In the genomic region with DNA sequence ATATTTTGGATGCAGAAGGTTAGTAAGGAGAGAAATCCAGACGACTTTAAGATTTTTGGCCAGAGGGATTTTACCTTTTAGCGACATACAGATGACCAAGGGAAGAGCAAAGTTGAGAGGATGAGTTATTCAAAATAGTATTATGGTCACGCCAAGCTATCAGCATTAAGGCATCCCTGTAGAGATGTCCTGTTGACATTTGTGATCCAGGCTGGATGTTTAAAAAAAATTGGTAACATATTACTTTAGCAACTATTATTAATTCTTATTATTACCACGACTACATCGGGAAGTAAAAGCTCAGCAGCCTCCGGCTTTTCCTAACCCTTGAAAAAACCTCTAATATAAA, we compare ENCODE assay signal across 8 cellular contexts. TPM values are rescaled to one million over a fixed set of nuclear protein-coding genes. Genes with fewer than 3 reads are reported as not detected.
DNase-seq lines count a peak whose midpoint lies in the region; ATAC-seq, FAIRE-seq and TF ChIP-seq lines count a peak whose summit lies in the region.

No MANE protein-coding gene starts in this region.

- H3K27me3 ChIP-seq in astrocyte (ENCODE audit: insufficient read depth, low read length) = no peaks in the 10 kb centered on the region
- no peaks in the 10 kb centered on the region for H3K27me3 ChIP-seq in muscle layer of duodenum (ENCODE audit: low read depth, low read length)
- H3K27me3 ChIP-seq in pancreas = no peaks in the 10 kb centered on the region

- intact Hi-C loops in pancreas (cut with DNase I) = no loop called here

- H3K4me3 ChIP-seq in A549 = peak overlapping the region; percentile 99
- H3K4me3 ChIP-seq in astrocyte (ENCODE audit: insufficient read depth, low read depth, low read length) = peak overlapping the region; percentile 100
- peak overlapping the region; percentile 43 to 53 for H3K4me3 ChIP-seq in muscle layer of duodenum (ENCODE audit: low read depth in 1 of 2, low read length in 2 of 2)
- peak overlapping the region in 2 of 4 donors; percentile 58 to 75 for H3K4me3 ChIP-seq in pancreas

- peak overlapping the region; percentile 100 for H3K27ac Mint-ChIP-seq in astrocyte (ENCODE audit: unreplicated experiment)

- H3K36me3 ChIP-seq in astrocyte (ENCODE audit: insufficient read depth, low read length) (peaks cover 4% of the 10 kb centered on the region), muscle layer of duodenum (ENCODE audit: control insufficient read depth in 1 of 2, insufficient read depth in 2 of 2, low read length in 2 of 2) (peaks cover 0 to 8% of the 10 kb centered on the region in 2 donors), pancreas (no peaks in the 10 kb centered on the region)

- WGBS in A549 (ENCODE audit: missing lambda C conversion rate) = 2% methylated on average over 6 of the region's 6 CpGs
- WGBS in pancreas, 2 donors = 3 to 4% methylated on average over 6 of the region's 6 CpGs

- TF ChIP-seq EP300 in A549 (IDR thresholded peaks at IDR 0.05) = no peak

- TF ChIP-seq RAD21 in A549 (conservative IDR thresholded peaks at IDR 0.05 in 1 of 2, IDR thresholded peaks at IDR 0.05 in 1 of 2) = no peak

- peaks cover 21% of the 10 kb centered on the region for H4K20me1 ChIP-seq in astrocyte (ENCODE audit: insufficient read depth, low read length)

- FAIRE-seq in A549 (lab: Jason Lieb, UNC) (no peak), astrocyte (lab: Jason Lieb, UNC) (no peak), pancreas (lab: Jason Lieb, UNC) (no peak)

- POLR2A ChIA-PET in A549 (lab: Yijun Ruan, JAX) = interaction anchor here (0.8 to 1.6 kb wide), 3 partner anchors 12 to 29 kb away, joined by 4 to 17 read pairs (median 4); partner anchors contain the start of gene RPL34

- H3K79me2 ChIP-seq in astrocyte (ENCODE audit: insufficient read depth, low read length) = peaks cover 45% of the 10 kb centered on the region

- no peak for DNase-seq in A549 (ENCODE audit: low read depth in 1 of 2, low spot score in 1 of 2)
- DNase-seq in astrocyte (ENCODE audit: low read depth) = no peak
- DNase-seq in GM13977 (ENCODE audit: low spot score) = no peak
- DNase-seq in D341Med (ENCODE audit: low spot score) = no peak
- DNase-seq in pancreas = no peak

- H3K4me1 Mint-ChIP-seq in astrocyte (ENCODE audit: low read depth, unreplicated experiment) = peaks cover 27% of the 10 kb centered on the region

- H3K27ac ChIP-seq in A549 (peak overlapping the region; percentile 90 to 93; a peak in 5 of 6 replicates), astrocyte (ENCODE audit: low read depth, low read length) (peak overlapping the region; percentile 95), muscle layer of duodenum (ENCODE audit: low read length) (peak overlapping the region; percentile 78), pancreas (peak overlapping the region in 1 of 4 donors; percentile 80)

- TF ChIP-seq POLR2A in A549 (IDR thresholded peaks at IDR 0.05; ENCODE audit: low read length) = no peak

- no peaks in the 10 kb centered on the region for H3K9me3 Mint-ChIP-seq in astrocyte (ENCODE audit: unreplicated experiment)

- ATAC-seq in A549 (peak in 1 of 2 experiments; percentile 59; a peak in 3 of 6 replicates), GM19035 (IDR thresholded peaks at IDR 0.05; ENCODE audit: unreplicated experiment) (peak; percentile 7), HG03196 (IDR thresholded peaks at IDR 0.05; ENCODE audit: unreplicated experiment) (peak; percentile 15), pancreas (no peak)

- TF ChIP-seq CTCF in A549 (IDR thresholded peaks at IDR 0.05) = no peak
- TF ChIP-seq CTCF in astrocyte (IDR thresholded peaks at IDR 0.05; ENCODE audit: insufficient read depth, low read depth, low read length) = no peak
- no peak for TF ChIP-seq CTCF in GM13977 (IDR thresholded peaks at IDR 0.05; ENCODE audit: extremely low read depth, insufficient read depth, missing control alignments)
- TF ChIP-seq CTCF in pancreas (IDR thresholded peaks at IDR 0.05) = no peak

- CTCF ChIA-PET in A549 (lab: Yijun Ruan, JAX) = interaction anchor here (1.5 kb wide), 1 partner anchor 14 kb away, joined by 9 read pairs; no protein-coding TSS in a partner anchor

- in situ Hi-C loops in GM13977 (cut with MboI; ENCODE audit: low pct_unique_long_range_greater_than_20kb, low sequenced_read_pairs, unreplicated experiment) = no loop called here

- H3K9me3 ChIP-seq in A549 (no peaks in the 10 kb centered on the region), astrocyte (ENCODE audit: insufficient read depth, low read depth, low read length) (no peaks in the 10 kb centered on the region), muscle layer of duodenum (ENCODE audit: control insufficient read depth in 1 of 2, low read length in 2 of 2) (no peaks in the 10 kb centered on the region), pancreas (no peaks in the 10 kb centered on the region)

- H2AFZ ChIP-seq in astrocyte (ENCODE audit: low read depth, low read length) = peak overlapping the region; percentile 59

- peak overlapping the region; percentile 75 for H3K4me2 ChIP-seq in A549
- H3K4me2 ChIP-seq in astrocyte (ENCODE audit: low read length) = peak overlapping the region; percentile 87

- H3K4me1 ChIP-seq in A549 (peaks cover 10% of the 10 kb centered on the region; the same call in 1 of the 3 replicates), astrocyte (ENCODE audit: insufficient read depth, low read length) (peaks cover 4% of the 10 kb centered on the region), muscle layer of duodenum (ENCODE audit: control insufficient read depth in 1 of 2, insufficient read depth in 2 of 2, low read length in 2 of 2) (peaks cover 0 to 14% of the 10 kb centered on the region in 2 donors), pancreas (peaks cover 3 to 14% (median 12%) of the 10 kb centered on the region in 3 donors)

- H3K9ac ChIP-seq in astrocyte (ENCODE audit: low read length) = peak overlapping the region; percentile 49

- H3K36me3 Mint-ChIP-seq in astrocyte (ENCODE audit: low read depth, unreplicated experiment) = no peaks in the 10 kb centered on the region

- H3K4me3 Mint-ChIP-seq in astrocyte (ENCODE audit: unreplicated experiment) = peak overlapping the region; percentile 95

- no peaks in the 10 kb centered on the region for H3K27me3 Mint-ChIP-seq in astrocyte (ENCODE audit: low read depth, unreplicated experiment)

TF ChIP-seq in A549, 52 proteins besides CTCF, POLR2A, EP300 and RAD21:
- TF ChIP-seq TFCP2L1 (CRISPR knock-in tag; IDR thresholded peaks at IDR 0.05) (no peak), MYC (IDR thresholded peaks at IDR 0.05; ENCODE audit: borderline replicate concordance, low read length) (no peak), NFE2L2 (conservative IDR thresholded peaks at IDR 0.05; ENCODE audit: low read length) (no peak)

RNA-seq across cellular contexts. Expression of gene OSTC, which starts 0.6 kb away (rescaled TPM):
- polyA plus RNA-seq in A549 (2011; rRNA removed) = 133 and 166 TPM in 2 replicates
- polyA plus RNA-seq in A549 (2012; cell fraction: cytosol; rRNA removed) = 41.4 and 57.1 TPM in 2 replicates
- 13.8 and 42.1 TPM in 2 replicates for polyA plus RNA-seq in A549 (2012; cell fraction: nucleus; rRNA removed)
- 107 to 128 TPM (median 127 TPM) in 3 replicates for polyA plus RNA-seq in A549 (2017; fragmentation: RNase III; extraction: RNeasy Plus Mini Kit Qiagen cat#74134 plus additional on column Dnase treatment)
- 41.3 and 56.3 TPM in 2 replicates for polyA minus RNA-seq in A549 (2011; rRNA and poly(A)+ RNA removed)
- 240 and 251 TPM in 2 replicates for total RNA-seq in astrocyte
- 10 to 100 TPM; 38.1 to 71.2 (median 60.6) TPM for total RNA-seq in pancreas
- polyA plus RNA-seq in pancreas = 10 to 100 TPM; 53.0 to 75.4 TPM

RNA-seq across cellular contexts. Expression of gene RPL34, which starts 29.5 kb away (rescaled TPM):
- polyA plus RNA-seq in A549 (2011; rRNA removed) (1,255 and 1,328 TPM in 2 replicates), A549 (2017; fragmentation: RNase III; extraction: RNeasy Plus Mini Kit Qiagen cat#74134 plus additional on column Dnase treatment) (918 to 949 TPM (median 926 TPM) in 3 replicates), pancreas (1,000 to 10,000 TPM; 3,291 to 3,620 TPM)
- 912 and 1,065 TPM in 2 replicates for polyA plus RNA-seq in A549 (2012; cell fraction: cytosol; rRNA removed)
- 210 and 338 TPM in 2 replicates for polyA plus RNA-seq in A549 (2012; cell fraction: nucleus; rRNA removed)
- polyA minus RNA-seq in A549 (2011; rRNA and poly(A)+ RNA removed) = 90.8 and 134 TPM in 2 replicates
- total RNA-seq in astrocyte (957 and 1,087 TPM in 2 replicates), pancreas (1,000 to 10,000 TPM in 2 of 6 donors, 100 to 1,000 TPM in 4; 706 to 1,254 (median 940) TPM)

Comparison
In these comparisons a context has a peak if more than half of its experiments do, and no peak if none do; other contexts are left out.
1. ATAC-seq: peak in GM19035 (single experiment) and HG03196 (single experiment); none in pancreas (0 of 4).